5 cellular contexts compared by ENCODE assay signal in genomic region chr12:23825124-23825523, GRCh38.
DNase-seq lines count a peak whose midpoint lies in the region; FAIRE-seq and TF ChIP-seq lines count a peak whose summit lies in the region.
"Not testable (repeated sequence)": the region's sequence is repeated elsewhere in the genome, so short reads cannot be mapped to it uniquely, and the experiment has no call there.

No MANE protein-coding gene starts in this region.

- peak overlapping the region; percentile 40 for H3K27ac Mint-ChIP-seq in endodermal cell

- not testable (repeated sequence) for H4K8ac ChIP-seq in neuronal stem cell (ENCODE audit: low read depth, low read length)

- H3K4me2 ChIP-seq in neuronal stem cell (ENCODE audit: insufficient read depth, low read length, poor library complexity, severe bottlenecking), result not testable (repeated sequence)

- not testable (repeated sequence) for H3K79me1 ChIP-seq in neuronal stem cell (ENCODE audit: low read depth, low read length)

- not testable (repeated sequence) for TF ChIP-seq CTCF in endodermal cell (conservative IDR thresholded peaks at IDR 0.05); kidney (IDR thresholded peaks at IDR 0.05; ENCODE audit: borderline replicate concordance, extremely low read depth, insufficient read depth); spleen (IDR thresholded peaks at IDR 0.05 in 8 of 11, conservative IDR thresholded peaks at IDR 0.05 in 3 of 11)

- DNase-seq in activated effector memory CD4-positive, alpha-beta T cell treated with anti-CD3 and anti-CD28 coated beads, Interleukin-2, amount 50 U/mL, for 16 hours, result peak; percentile 36
- not testable (repeated sequence) for DNase-seq in endodermal cell; neuronal stem cell (ENCODE audit: low spot score)
- DNase-seq in kidney (peak; percentile 40), spleen (peak; percentile 41)

- not testable (repeated sequence) for H3K27ac ChIP-seq in endodermal cell (ENCODE audit: low read depth, low read length); kidney (ENCODE audit: low read depth in 2 of 2, low read length in 2 of 2); neuronal stem cell (replicated peaks; ENCODE audit: low read length); spleen

- intact Hi-C loops in kidney (cut with DNase I); spleen (cut with DNase I; ENCODE audit: low total_unique reads): not testable (repeated sequence)

- H4K91ac ChIP-seq in neuronal stem cell (ENCODE audit: low read depth, low read length, poor library complexity), result not testable (repeated sequence)

- not testable (repeated sequence) for H3K27me3 ChIP-seq in endodermal cell (ENCODE audit: control insufficient read depth, insufficient read depth, low read length, poor library complexity, severe bottlenecking); neuronal stem cell (ENCODE audit: control insufficient read depth in 3 of 3, insufficient read depth in 3 of 3, low read depth in 1 of 3, low read length in 3 of 3); spleen (replicated peaks in 1 of 7)

- peaks cover 22% of the 10 kb centered on the region for H3K9me3 Mint-ChIP-seq in endodermal cell

- not testable (repeated sequence) for H3K23ac ChIP-seq in neuronal stem cell (ENCODE audit: low read depth, low read length, poor library complexity)

- FAIRE-seq in kidney (lab: Jason Lieb, UNC), result not testable (repeated sequence)

- H3K27me3 Mint-ChIP-seq in endodermal cell (ENCODE audit: insufficient read depth), result not testable (repeated sequence)

- H3K14ac ChIP-seq in neuronal stem cell (ENCODE audit: low read length), result not testable (repeated sequence)

- H2BK12ac ChIP-seq in neuronal stem cell (ENCODE audit: low read length), result not testable (repeated sequence)

- not testable (repeated sequence) for H2BK15ac ChIP-seq in neuronal stem cell (ENCODE audit: low read length)

- not testable (repeated sequence) for H3K4me1 ChIP-seq in endodermal cell (ENCODE audit: control insufficient read depth, insufficient read depth, low read length); kidney (ENCODE audit: control insufficient read depth in 1 of 2, insufficient read depth in 1 of 2, low read depth in 1 of 2, low read length in 2 of 2); neuronal stem cell (ENCODE audit: control insufficient read depth in 2 of 2, insufficient read depth in 1 of 2, low read depth in 1 of 2, low read length in 2 of 2); spleen

- H2BK120ac ChIP-seq in neuronal stem cell (ENCODE audit: low read depth, low read length), result not testable (repeated sequence)

- peak overlapping the region; percentile 28 for H3K18ac ChIP-seq in neuronal stem cell (ENCODE audit: low read length)

- H3K4me1 Mint-ChIP-seq in endodermal cell, result not testable (repeated sequence)

- H3K9me3 ChIP-seq in endodermal cell (ENCODE audit: control insufficient read depth, low read length); kidney (ENCODE audit: control insufficient read depth in 1 of 2, low read length in 2 of 2): not testable (repeated sequence)
- H3K9me3 ChIP-seq in neuronal stem cell (replicated peaks in 1 of 2; ENCODE audit: control insufficient read depth in 2 of 2, insufficient read depth in 1 of 2, low read depth in 1 of 2, low read length in 2 of 2) (peaks cover 5 to 13% of the 10 kb centered on the region in 2 donors), spleen (peaks cover 0 to 13% (median 0%) of the 10 kb centered on the region in 8 donors)

- H2AK5ac ChIP-seq in neuronal stem cell (ENCODE audit: low read depth, low read length), result not testable (repeated sequence)

- H3K9ac ChIP-seq in endodermal cell (ENCODE audit: extremely low read depth, low read length, poor library complexity, severe bottlenecking); kidney (ENCODE audit: low read length in 2 of 2): not testable (repeated sequence)
- peak overlapping the region; percentile 44 for H3K9ac ChIP-seq in neuronal stem cell (ENCODE audit: low read depth, low read length, poor library complexity)

- H3K4me3 ChIP-seq in endodermal cell (ENCODE audit: low read length); kidney (ENCODE audit: low read length in 2 of 2); neuronal stem cell (ENCODE audit: low read length in 2 of 2); spleen: not testable (repeated sequence)

- H2BK5ac ChIP-seq in neuronal stem cell (ENCODE audit: low read length), result not testable (repeated sequence)

- H3K4ac ChIP-seq in neuronal stem cell (ENCODE audit: low read length), result not testable (repeated sequence)

- H2AFZ ChIP-seq in neuronal stem cell (ENCODE audit: low read length), result not testable (repeated sequence)

- 93 to 100% methylated on average over 3 to 11 of the region's 11 CpGs for WGBS in endodermal cell (ENCODE audit: insufficient coverage in 1 of 2, insufficient read length in 1 of 2), 2 experiments
- no CpG with 5 or more reads among the region's 11 CpGs for WGBS in neuronal stem cell (ENCODE audit: extremely low coverage in 2 of 2, insufficient read length in 2 of 2, insufficient replicate concordance in 1 of 2), 2 donors
- 85 to 97% (median 90%) methylated on average over 11 of the region's 11 CpGs for WGBS in spleen, 5 donors

- peaks cover 20% of the 10 kb centered on the region for H3K36me3 Mint-ChIP-seq in endodermal cell (ENCODE audit: low read depth)

- not testable (repeated sequence) for H3K4me3 Mint-ChIP-seq in endodermal cell

- H3K36me3 ChIP-seq in endodermal cell (ENCODE audit: control insufficient read depth, insufficient read depth, low read length); kidney (ENCODE audit: control insufficient read depth in 1 of 2, insufficient read depth in 2 of 2, low read length in 2 of 2); spleen: not testable (repeated sequence)
- H3K36me3 ChIP-seq in neuronal stem cell (replicated peaks in 1 of 2; ENCODE audit: control insufficient read depth in 2 of 2, insufficient read depth in 2 of 2, low read length in 2 of 2), result peaks cover 7 to 15% of the 10 kb centered on the region in 2 donors

- TF ChIP-seq POLR2A in spleen (IDR thresholded peaks at IDR 0.05), result not testable (repeated sequence)
